In genomic region chr14:76922092-76922491, GRCh38 we compare ENCODE assay signal across 23 cellular contexts.
DNase-seq lines count a peak whose midpoint lies in the region; ATAC-seq, FAIRE-seq and TF ChIP-seq lines count a peak whose summit lies in the region.
"Had no signal": no experiment of that assay in that cellular context is flagged by ENCODE, and none has a peak within 500 bp of the region (broad histone marks: within the 10 kb centered on the region; RNA-seq: fewer than 3 reads in every experiment).

No MANE protein-coding gene starts in this region.

- no peak overlapping the region for H2AFZ ChIP-seq in K562 (ENCODE audit: low read depth, low read length)

- no peak overlapping the region for H4K8ac ChIP-seq in mesendoderm (ENCODE audit: low read depth, low read length)

- no peak overlapping the region for H3K18ac ChIP-seq in mesendoderm (ENCODE audit: low read length)

- BruUV-seq in K562 (replicated peaks; lab: Mats Ljungman, UMichigan), result no TSS peak

- H3K27me3 ChIP-seq in K562 (ENCODE audit: control insufficient read depth in 2 of 2, insufficient read depth in 2 of 2, low read length in 2 of 2), result no peaks in the 10 kb centered on the region
- no peaks in the 10 kb centered on the region for H3K27me3 ChIP-seq in mesendoderm (ENCODE audit: insufficient read depth, low read length, poor library complexity)
- H3K27me3 ChIP-seq in thyroid gland, result no peaks in the 10 kb centered on the region
- H3K27me3 ChIP-seq in HAP-1 (ENCODE audit: low read depth), result no peaks in the 10 kb centered on the region
- no peaks in the 10 kb centered on the region for H3K27me3 ChIP-seq in SJCRH30
- H3K27me3 ChIP-seq in prostate gland (replicated peaks; ENCODE audit: insufficient read depth), result no peaks in the 10 kb centered on the region
- H3K27me3 ChIP-seq: brain microvascular endothelial cell, MG63 had no signal

- H2AK5ac ChIP-seq in mesendoderm (ENCODE audit: low read length), result peak overlapping the region; percentile 70

- H3K4me2 ChIP-seq in K562 (ENCODE audit: insufficient read depth, low read length) (no peak overlapping the region), mesendoderm (ENCODE audit: low read length) (no peak overlapping the region)

- H2BK120ac ChIP-seq in mesendoderm (ENCODE audit: low read depth, low read length), result no peak overlapping the region

- in situ Hi-C loops in K562 (cut with MboI), result no loop called here
- in situ Hi-C loops in HAP-1 (cut with MboI; ENCODE audit: low sequenced_read_pairs), result no loop called here

- no peak overlapping the region for H4K5ac ChIP-seq in mesendoderm (ENCODE audit: low read length)

- no peak for DNase-seq in HTR-8/SVneo (ENCODE audit: insufficient read length, low spot score)
- DNase-seq in K562 (ENCODE audit: extremely low read depth in 1 of 4, low spot score in 3 of 4), result no peak
- no peak for DNase-seq in mesendoderm
- no peak for DNase-seq in thyroid gland
- DNase-seq in HAP-1 (ENCODE audit: low spot score in 2 of 2), result no peak
- no peak for DNase-seq in SJCRH30
- DNase-seq in prostate gland (ENCODE audit: low spot score), result no peak
- DNase-seq: activated B cell treated with CpG ODN at 0.5 μM for 24 hours; activated CD4-positive, alpha-beta T cell treated with anti-CD3 and anti-CD28 coated beads, Interleukin-2, amount 50 U/mL, for 4 hours; activated CD8-positive, alpha-beta memory T cell treated with anti-CD3 and anti-CD28 coated beads, Interleukin-2, amount 50 U/mL, for 4 hours; activated effector memory CD4-positive, alpha-beta T cell treated with Interleukin-2 at 50 U/mL for 16 hours; activated naive CD8-positive, alpha-beta T cell treated with anti-CD3 and anti-CD28 coated beads, Interleukin-2, amount 50 U/mL, for 24 hours; brain microvascular endothelial cell; cortex of kidney; MG63; midbrain; NCI-H2107; NCI-H510A treated with DMSO at 0.1 percent for 48 hours; NK-92 treated with Interleukin-12 subunit alpha and Interleukin-12 subunit beta, amount 100 ng/mL, for 24 hours; stimulated activated naive CD4-positive, alpha-beta T cell had no signal

- no peak overlapping the region for H3K9ac ChIP-seq in K562 (ENCODE audit: insufficient read depth in 1 of 2, low read depth in 2 of 2, low read length in 2 of 2)
- no peak overlapping the region for H3K9ac ChIP-seq in mesendoderm (ENCODE audit: low read length)

- TF ChIP-seq CTCF in K562 (IDR thresholded peaks at IDR 0.05 in 2 of 3, conservative IDR thresholded peaks at IDR 0.05 in 1 of 3; ENCODE audit: insufficient read depth in 2 of 3, low read depth in 1 of 3, low read length in 3 of 3), result no peak
- no peak for TF ChIP-seq CTCF in thyroid gland (IDR thresholded peaks at IDR 0.05)
- TF ChIP-seq CTCF in prostate gland (IDR thresholded peaks at IDR 0.05), result no peak

- FAIRE-seq in HTR-8/SVneo (lab: Jason Lieb, UNC) (peak; percentile 98), K562 (lab: Jason Lieb, UNC) (no peak)

- H3K36me3 ChIP-seq in K562 (ENCODE audit: control insufficient read depth, insufficient read depth, low read length) (no peaks in the 10 kb centered on the region), mesendoderm (ENCODE audit: control insufficient read depth, insufficient read depth, low read length) (no peaks in the 10 kb centered on the region), thyroid gland (no peaks in the 10 kb centered on the region), HAP-1 (replicated peaks) (no peaks in the 10 kb centered on the region), SJCRH30 (no peaks in the 10 kb centered on the region), prostate gland (no peaks in the 10 kb centered on the region)
- H3K36me3 ChIP-seq: brain microvascular endothelial cell, MG63, thoracic aorta had no signal

- CTCF ChIA-PET in K562 (lab: Yijun Ruan, JAX; ENCODE audit: low intra/inter-chr PET ratio), result no interaction called here

- peak overlapping the region; percentile 70 for H3K23ac ChIP-seq in mesendoderm (ENCODE audit: low read length)

- H3K4me3 ChIP-seq in K562 (no peak overlapping the region), mesendoderm (ENCODE audit: low read length) (no peak overlapping the region), thyroid gland (replicated peaks in 1 of 3) (no peak overlapping the region), HAP-1 (no peak overlapping the region), SJCRH30 (no peak overlapping the region), prostate gland (no peak overlapping the region)
- H3K4me3 ChIP-seq: MG63, thoracic aorta had no signal

- no peak for TF ChIP-seq RAD21 in K562 (CRISPR knock-in tag; conservative IDR thresholded peaks at IDR 0.05 in 1 of 2, IDR thresholded peaks at IDR 0.05 in 1 of 2)

- peaks cover 5% of the 10 kb centered on the region for H3K9me1 ChIP-seq in K562 (ENCODE audit: control insufficient read depth, insufficient read depth, low read length)

- ATAC-seq in K562 (no peak), GM18858 (IDR thresholded peaks at IDR 0.05; ENCODE audit: unreplicated experiment) (no peak)
- ATAC-seq: activated naive CD8-positive, alpha-beta T cell treated with anti-CD3 and anti-CD28 coated beads, Interleukin-2, amount 50 U/mL, for 24 hours; natural killer cell treated with Interleukin-12 subunit alpha and Interleukin-12 subunit beta and Interleukin-15 and Interleukin-18, amount 100 ng/mL, for 72 hours had no signal

- TF ChIP-seq POLR2A in K562 (conservative IDR thresholded peaks at IDR 0.05) (no peak), thyroid gland (IDR thresholded peaks at IDR 0.05) (no peak), prostate gland (IDR thresholded peaks at IDR 0.05) (no peak)

- H3K4ac ChIP-seq in mesendoderm (ENCODE audit: low read depth, low read length), result no peak overlapping the region

- TF ChIP-seq EP300 in K562 (IDR thresholded peaks at IDR 0.05; ENCODE audit: low read length), result no peak

- H4K20me1 ChIP-seq in K562 (replicated peaks; ENCODE audit: control insufficient read depth, insufficient read depth, low read length), result no peaks in the 10 kb centered on the region

- peak overlapping the region; percentile 15 for H3K56ac ChIP-seq in mesendoderm (ENCODE audit: low read length)

- H2BK15ac ChIP-seq in mesendoderm (replicated peaks; ENCODE audit: low read depth), result no peak overlapping the region

- intact Hi-C loops in K562 (cut with micrococcal nuclease), result no loop called here
- intact Hi-C loops in thyroid gland (cut with DNase I), result no loop called here
- intact Hi-C loops in prostate gland (cut with DNase I), result no loop called here

- no peak overlapping the region for H2BK5ac ChIP-seq in mesendoderm (ENCODE audit: low read length)

- WGBS in K562 (ENCODE audit: insufficient coverage, low coverage, missing lambda C conversion rate), result 0% methylated on average over 1 of the region's 5 CpGs
- WGBS in mesendoderm (ENCODE audit: extremely low coverage, insufficient coverage, low lambda C conversion rate), result no CpG with 5 or more reads among the region's 5 CpGs
- whole genome bisulfite sequencing in thyroid gland, 2 donors, result 95 to 99% methylated on average over 5 of the region's 5 CpGs
- WGBS in prostate gland, result 96% methylated on average over 5 of the region's 5 CpGs

- H3K9me3 ChIP-seq in K562 (replicated peaks; ENCODE audit: control insufficient read depth, insufficient read depth, low read depth, low read length), result no peaks in the 10 kb centered on the region
- H3K9me3 ChIP-seq in thyroid gland, result no peaks in the 10 kb centered on the region
- no peaks in the 10 kb centered on the region for H3K9me3 ChIP-seq in HAP-1
- H3K9me3 ChIP-seq in SJCRH30 (replicated peaks), result no peaks in the 10 kb centered on the region
- H3K9me3 ChIP-seq in prostate gland, result no peaks in the 10 kb centered on the region
- H3K9me3 ChIP-seq: MG63, thoracic aorta had no signal

- no peaks in the 10 kb centered on the region for H3K79me1 ChIP-seq in mesendoderm (ENCODE audit: low read length)

- H3K79me2 ChIP-seq in K562 (ENCODE audit: control insufficient read depth, insufficient read depth, low read length) (no peaks in the 10 kb centered on the region), mesendoderm (ENCODE audit: control insufficient read depth, insufficient read depth, low read length) (no peaks in the 10 kb centered on the region)

- POLR2A ChIA-PET in K562 (lab: Yijun Ruan, JAX), result interaction anchor here (1.0 kb wide), 1 partner anchor 106 kb away, joined by 4 read pairs; the partner anchor contains the start of gene IRF2BPL

- H3K27ac ChIP-seq in K562 (ENCODE audit: extremely low read depth, low read depth, low read length) (no peak overlapping the region), mesendoderm (ENCODE audit: low read depth, low read length) (no peak overlapping the region), thyroid gland (peak overlapping the region; percentile 12 to 94 (median 87)), SJCRH30 (no peak overlapping the region), prostate gland (no peak overlapping the region)
- H3K27ac ChIP-seq: brain microvascular endothelial cell, thoracic aorta had no signal

- H3K4me1 ChIP-seq in K562 (replicated peaks in 1 of 2; ENCODE audit: control insufficient read depth in 2 of 2, insufficient read depth in 2 of 2, low read length in 2 of 2) (peaks cover 25 to 51% of the 10 kb centered on the region in 2 experiments), mesendoderm (ENCODE audit: control insufficient read depth, low read depth, low read length) (peaks cover 33% of the 10 kb centered on the region), thyroid gland (peaks cover 46 to 62% of the 10 kb centered on the region in 2 donors), HAP-1 (peaks cover 44% of the 10 kb centered on the region), SJCRH30 (peaks cover 53% of the 10 kb centered on the region), prostate gland (replicated peaks) (peaks cover 36% of the 10 kb centered on the region)

TF ChIP-seq in K562, 482 proteins besides CTCF, POLR2A, EP300 and RAD21:
- TF ChIP-seq KDM1A (IDR thresholded peaks at IDR 0.05) (peak; percentile 70 to 81), HIVEP1 (CRISPR knock-in tag; IDR thresholded peaks at IDR 0.05) (no peak), ZNF263 (CRISPR knock-in tag; IDR thresholded peaks at IDR 0.05; ENCODE audit: borderline replicate concordance) (peak; percentile 80)

Comparison
In these comparisons a context has a peak if more than half of its experiments do, and no peak if none do; other contexts are left out.
1. H3K27ac ChIP-seq: peak in thyroid gland (3 of 3); none in K562 (single experiment), mesendoderm (single experiment), SJCRH30 (single experiment) and prostate gland (0 of 2).